In the genomic region with DNA sequence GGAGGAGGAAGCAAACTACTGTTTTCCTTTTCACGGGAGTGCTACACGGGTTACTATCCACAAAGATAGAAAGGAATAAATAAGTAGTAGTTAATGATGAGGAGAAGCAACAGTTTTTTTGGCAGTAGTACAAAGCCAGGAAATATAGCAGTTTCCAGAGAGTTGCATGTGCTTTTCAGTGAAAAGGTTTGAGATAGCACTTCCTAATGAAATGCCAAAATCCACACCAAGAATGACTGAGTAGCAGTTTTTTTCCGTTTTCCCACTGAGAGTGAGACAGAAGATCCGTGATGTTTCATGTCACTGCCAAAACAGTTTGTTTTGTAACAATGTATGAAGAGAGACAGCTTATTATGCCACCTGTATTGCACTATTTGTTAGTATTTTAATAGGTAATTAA, we compare ENCODE assay signal across 2 cellular contexts.
TF ChIP-seq lines count a peak whose summit lies in the region.

No MANE protein-coding gene starts in this region.

TF ChIP-seq in liver, 16 proteins besides CTCF, POLR2A, EP300 and RAD21 (continued from another document):
- TF ChIP-seq, protein P1, sequence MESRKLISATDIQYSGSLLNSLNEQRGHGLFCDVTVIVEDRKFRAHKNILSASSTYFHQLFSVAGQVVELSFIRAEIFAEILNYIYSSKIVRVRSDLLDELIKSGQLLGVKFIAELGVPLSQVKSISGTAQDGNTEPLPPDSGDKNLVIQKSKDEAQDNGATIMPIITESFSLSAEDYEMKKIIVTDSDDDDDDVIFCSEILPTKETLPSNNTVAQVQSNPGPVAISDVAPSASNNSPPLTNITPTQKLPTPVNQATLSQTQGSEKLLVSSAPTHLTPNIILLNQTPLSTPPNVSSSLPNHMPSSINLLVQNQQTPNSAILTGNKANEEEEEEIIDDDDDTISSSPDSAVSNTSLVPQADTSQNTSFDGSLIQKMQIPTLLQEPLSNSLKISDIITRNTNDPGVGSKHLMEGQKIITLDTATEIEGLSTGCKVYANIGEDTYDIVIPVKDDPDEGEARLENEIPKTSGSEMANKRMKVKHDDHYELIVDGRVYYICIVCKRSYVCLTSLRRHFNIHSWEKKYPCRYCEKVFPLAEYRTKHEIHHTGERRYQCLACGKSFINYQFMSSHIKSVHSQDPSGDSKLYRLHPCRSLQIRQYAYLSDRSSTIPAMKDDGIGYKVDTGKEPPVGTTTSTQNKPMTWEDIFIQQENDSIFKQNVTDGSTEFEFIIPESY (IDR thresholded peaks at IDR 0.05), result no peak

TF ChIP-seq in HepG2, 621 proteins besides CTCF, POLR2A, EP300 and RAD21:
- TF ChIP-seq, protein P2, sequence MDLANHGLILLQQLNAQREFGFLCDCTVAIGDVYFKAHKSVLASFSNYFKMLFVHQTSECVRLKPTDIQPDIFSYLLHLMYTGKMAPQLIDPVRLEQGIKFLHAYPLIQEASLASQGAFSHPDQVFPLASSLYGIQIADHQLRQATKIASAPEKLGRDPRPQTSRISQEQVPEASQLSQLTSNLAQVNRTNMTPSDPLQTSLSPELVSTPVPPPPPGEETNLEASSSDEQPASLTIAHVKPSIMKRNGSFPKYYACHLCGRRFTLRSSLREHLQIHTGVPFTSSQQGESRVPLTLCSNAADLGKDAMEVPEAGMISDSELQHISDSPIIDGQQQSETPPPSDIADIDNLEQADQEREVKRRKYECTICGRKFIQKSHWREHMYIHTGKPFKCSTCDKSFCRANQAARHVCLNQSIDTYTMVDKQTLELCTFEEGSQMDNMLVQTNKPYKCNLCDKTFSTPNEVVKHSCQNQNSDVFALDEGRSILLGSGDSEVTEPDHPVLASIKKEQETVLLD (CRISPR knock-in tag; IDR thresholded peaks at IDR 0.05; ENCODE audit: low read depth), result no peak
- no peak for TF ChIP-seq JUND (CRISPR knock-in tag; IDR thresholded peaks at IDR 0.05)
- TF ChIP-seq, protein P3, sequence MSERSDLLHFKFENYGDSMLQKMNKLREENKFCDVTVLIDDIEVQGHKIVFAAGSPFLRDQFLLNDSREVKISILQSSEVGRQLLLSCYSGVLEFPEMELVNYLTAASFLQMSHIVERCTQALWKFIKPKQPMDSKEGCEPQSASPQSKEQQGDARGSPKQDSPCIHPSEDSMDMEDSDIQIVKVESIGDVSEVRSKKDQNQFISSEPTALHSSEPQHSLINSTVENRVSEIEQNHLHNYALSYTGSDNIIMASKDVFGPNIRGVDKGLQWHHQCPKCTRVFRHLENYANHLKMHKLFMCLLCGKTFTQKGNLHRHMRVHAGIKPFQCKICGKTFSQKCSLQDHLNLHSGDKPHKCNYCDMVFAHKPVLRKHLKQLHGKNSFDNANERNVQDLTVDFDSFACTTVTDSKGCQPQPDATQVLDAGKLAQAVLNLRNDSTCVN (CRISPR knock-in tag; IDR thresholded peaks at IDR 0.05; ENCODE audit: borderline replicate concordance), result no peak
- TF ChIP-seq, protein P4, sequence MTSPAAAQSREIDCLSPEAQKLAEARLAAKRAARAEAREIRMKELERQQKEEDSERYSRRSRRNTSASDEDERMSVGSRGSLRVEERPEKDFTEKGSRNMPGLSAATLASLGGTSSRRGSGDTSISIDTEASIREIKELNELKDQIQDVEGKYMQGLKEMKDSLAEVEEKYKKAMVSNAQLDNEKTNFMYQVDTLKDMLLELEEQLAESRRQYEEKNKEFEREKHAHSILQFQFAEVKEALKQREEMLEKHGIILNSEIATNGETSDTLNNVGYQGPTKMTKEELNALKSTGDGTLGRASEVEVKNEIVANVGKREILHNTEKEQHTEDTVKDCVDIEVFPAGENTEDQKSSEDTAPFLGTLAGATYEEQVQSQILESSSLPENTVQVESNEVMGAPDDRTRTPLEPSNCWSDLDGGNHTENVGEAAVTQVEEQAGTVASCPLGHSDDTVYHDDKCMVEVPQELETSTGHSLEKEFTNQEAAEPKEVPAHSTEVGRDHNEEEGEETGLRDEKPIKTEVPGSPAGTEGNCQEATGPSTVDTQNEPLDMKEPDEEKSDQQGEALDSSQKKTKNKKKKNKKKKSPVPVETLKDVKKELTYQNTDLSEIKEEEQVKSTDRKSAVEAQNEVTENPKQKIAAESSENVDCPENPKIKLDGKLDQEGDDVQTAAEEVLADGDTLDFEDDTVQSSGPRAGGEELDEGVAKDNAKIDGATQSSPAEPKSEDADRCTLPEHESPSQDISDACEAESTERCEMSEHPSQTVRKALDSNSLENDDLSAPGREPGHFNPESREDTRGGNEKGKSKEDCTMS (CRISPR knock-in tag; conservative IDR thresholded peaks at IDR 0.05), result no peak
